ENCODE assay signal across 1 cellular context in the genomic region with DNA sequence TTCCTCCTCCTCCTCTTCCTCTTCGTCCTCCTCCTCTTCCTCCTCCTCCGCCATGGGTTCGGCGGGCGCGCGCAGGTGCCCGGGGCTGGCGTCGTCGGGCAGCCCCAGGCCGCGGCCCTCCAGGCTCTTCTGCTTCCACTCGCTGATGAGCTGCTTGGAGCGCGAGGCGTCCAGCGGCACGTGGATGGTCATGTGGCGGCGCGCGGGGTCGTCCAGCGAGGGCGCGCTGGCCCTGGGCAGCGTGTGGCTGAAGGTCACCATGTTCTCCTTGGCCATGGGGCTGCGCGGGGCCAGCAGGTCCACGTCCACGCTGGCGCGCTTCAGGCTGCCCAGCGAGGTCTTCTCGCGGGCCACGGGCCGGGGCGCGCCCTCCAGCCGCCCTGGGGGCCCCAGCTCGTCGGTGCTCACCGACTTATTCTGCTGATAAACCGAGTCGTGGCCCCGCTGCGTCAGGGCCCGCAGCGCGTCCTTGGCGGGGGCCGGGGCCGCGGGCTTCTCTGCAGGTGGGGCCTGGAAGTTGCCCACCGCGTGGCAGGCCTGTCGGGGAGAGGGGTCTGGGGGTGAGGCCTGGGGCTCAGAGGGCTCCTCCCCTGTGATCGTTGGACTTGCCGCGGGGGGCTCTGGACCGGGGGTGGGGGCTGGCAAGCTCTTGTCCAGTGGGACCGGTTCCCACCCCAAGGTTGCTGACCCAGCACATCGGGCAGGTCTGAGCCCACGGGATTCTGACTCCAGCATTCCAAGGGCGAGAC.
A peak's percentile ranks its signal among the peaks of the same experiment; 100 is the strongest.
TF ChIP-seq lines count a peak whose summit lies in the region.

No MANE protein-coding gene starts in this region.

TF ChIP-seq in K562, 482 proteins besides CTCF, POLR2A, EP300 and RAD21 (continues in another document):
- TF ChIP-seq ZFP1 (CRISPR knock-in tag; IDR thresholded peaks at IDR 0.05): no peak
- TF ChIP-seq, protein P1, sequence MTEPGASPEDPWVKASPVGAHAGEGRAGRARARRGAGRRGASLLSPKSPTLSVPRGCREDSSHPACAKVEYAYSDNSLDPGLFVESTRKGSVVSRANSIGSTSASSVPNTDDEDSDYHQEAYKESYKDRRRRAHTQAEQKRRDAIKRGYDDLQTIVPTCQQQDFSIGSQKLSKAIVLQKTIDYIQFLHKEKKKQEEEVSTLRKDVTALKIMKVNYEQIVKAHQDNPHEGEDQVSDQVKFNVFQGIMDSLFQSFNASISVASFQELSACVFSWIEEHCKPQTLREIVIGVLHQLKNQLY (CRISPR knock-in tag; conservative IDR thresholded peaks at IDR 0.05): no peak
- TF ChIP-seq, protein P2, sequence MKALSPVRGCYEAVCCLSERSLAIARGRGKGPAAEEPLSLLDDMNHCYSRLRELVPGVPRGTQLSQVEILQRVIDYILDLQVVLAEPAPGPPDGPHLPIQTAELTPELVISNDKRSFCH (CRISPR knock-in tag; IDR thresholded peaks at IDR 0.05): no peak
- TF ChIP-seq, protein P2 (tag; IDR thresholded peaks at IDR 0.05): no peak
- TF ChIP-seq, protein P3, sequence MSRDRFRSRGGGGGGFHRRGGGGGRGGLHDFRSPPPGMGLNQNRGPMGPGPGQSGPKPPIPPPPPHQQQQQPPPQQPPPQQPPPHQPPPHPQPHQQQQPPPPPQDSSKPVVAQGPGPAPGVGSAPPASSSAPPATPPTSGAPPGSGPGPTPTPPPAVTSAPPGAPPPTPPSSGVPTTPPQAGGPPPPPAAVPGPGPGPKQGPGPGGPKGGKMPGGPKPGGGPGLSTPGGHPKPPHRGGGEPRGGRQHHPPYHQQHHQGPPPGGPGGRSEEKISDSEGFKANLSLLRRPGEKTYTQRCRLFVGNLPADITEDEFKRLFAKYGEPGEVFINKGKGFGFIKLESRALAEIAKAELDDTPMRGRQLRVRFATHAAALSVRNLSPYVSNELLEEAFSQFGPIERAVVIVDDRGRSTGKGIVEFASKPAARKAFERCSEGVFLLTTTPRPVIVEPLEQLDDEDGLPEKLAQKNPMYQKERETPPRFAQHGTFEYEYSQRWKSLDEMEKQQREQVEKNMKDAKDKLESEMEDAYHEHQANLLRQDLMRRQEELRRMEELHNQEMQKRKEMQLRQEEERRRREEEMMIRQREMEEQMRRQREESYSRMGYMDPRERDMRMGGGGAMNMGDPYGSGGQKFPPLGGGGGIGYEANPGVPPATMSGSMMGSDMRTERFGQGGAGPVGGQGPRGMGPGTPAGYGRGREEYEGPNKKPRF (IDR thresholded peaks at IDR 0.05; ENCODE audit: low read depth, low read length): peak; percentile 69; the same call in 1 of the 2 replicates
- TF ChIP-seq ELF4 (CRISPR knock-in tag; IDR thresholded peaks at IDR 0.05): no peak
- TF ChIP-seq, protein P4, sequence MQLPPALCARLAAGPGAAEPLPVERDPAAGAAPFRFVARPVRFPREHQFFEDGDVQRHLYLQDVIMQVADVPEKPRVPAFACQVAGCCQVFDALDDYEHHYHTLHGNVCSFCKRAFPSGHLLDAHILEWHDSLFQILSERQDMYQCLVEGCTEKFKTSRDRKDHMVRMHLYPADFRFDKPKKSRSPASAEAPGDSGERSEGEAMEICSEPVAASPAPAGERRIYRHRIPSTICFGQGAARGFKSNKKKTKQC (CRISPR knock-in tag; IDR thresholded peaks at IDR 0.05): no peak
- TF ChIP-seq, protein P5, sequence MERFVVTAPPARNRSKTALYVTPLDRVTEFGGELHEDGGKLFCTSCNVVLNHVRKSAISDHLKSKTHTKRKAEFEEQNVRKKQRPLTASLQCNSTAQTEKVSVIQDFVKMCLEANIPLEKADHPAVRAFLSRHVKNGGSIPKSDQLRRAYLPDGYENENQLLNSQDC (CRISPR knock-in tag; IDR thresholded peaks at IDR 0.05): no peak
- TF ChIP-seq, protein P6, sequence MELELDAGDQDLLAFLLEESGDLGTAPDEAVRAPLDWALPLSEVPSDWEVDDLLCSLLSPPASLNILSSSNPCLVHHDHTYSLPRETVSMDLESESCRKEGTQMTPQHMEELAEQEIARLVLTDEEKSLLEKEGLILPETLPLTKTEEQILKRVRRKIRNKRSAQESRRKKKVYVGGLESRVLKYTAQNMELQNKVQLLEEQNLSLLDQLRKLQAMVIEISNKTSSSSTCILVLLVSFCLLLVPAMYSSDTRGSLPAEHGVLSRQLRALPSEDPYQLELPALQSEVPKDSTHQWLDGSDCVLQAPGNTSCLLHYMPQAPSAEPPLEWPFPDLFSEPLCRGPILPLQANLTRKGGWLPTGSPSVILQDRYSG (tag; conservative IDR thresholded peaks at IDR 0.05; ENCODE audit: low read depth): no peak
- TF ChIP-seq XRCC4 (IDR thresholded peaks at IDR 0.05; ENCODE audit: extremely low read depth, insufficient read depth, insufficient read length): no peak
- TF ChIP-seq, protein P7, sequence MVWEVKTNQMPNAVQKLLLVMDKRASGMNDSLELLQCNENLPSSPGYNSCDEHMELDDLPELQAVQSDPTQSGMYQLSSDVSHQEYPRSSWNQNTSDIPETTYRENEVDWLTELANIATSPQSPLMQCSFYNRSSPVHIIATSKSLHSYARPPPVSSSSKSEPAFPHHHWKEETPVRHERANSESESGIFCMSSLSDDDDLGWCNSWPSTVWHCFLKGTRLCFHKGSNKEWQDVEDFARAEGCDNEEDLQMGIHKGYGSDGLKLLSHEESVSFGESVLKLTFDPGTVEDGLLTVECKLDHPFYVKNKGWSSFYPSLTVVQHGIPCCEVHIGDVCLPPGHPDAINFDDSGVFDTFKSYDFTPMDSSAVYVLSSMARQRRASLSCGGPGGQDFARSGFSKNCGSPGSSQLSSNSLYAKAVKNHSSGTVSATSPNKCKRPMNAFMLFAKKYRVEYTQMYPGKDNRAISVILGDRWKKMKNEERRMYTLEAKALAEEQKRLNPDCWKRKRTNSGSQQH (CRISPR knock-in tag; IDR thresholded peaks at IDR 0.05): no peak
- TF ChIP-seq GABPB2 (CRISPR knock-in tag; conservative IDR thresholded peaks at IDR 0.05): no peak
- TF ChIP-seq, protein P8, sequence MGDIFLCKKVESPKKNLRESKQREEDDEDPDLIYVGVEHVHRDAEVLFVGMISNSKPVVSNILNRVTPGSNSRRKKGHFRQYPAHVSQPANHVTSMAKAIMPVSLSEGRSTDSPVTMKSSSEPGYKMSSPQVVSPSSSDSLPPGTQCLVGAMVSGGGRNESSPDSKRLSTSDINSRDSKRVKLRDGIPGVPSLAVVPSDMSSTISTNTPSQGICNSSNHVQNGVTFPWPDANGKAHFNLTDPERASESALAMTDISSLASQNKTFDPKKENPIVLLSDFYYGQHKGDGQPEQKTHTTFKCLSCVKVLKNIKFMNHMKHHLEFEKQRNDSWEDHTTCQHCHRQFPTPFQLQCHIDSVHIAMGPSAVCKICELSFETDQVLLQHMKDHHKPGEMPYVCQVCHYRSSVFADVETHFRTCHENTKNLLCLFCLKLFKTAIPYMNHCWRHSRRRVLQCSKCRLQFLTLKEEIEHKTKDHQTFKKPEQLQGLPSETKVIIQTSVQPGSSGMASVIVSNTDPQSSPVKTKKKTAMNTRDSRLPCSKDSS (IDR thresholded peaks at IDR 0.05; ENCODE audit: low read depth, partially characterized antibody): no peak
- TF ChIP-seq, protein P9, sequence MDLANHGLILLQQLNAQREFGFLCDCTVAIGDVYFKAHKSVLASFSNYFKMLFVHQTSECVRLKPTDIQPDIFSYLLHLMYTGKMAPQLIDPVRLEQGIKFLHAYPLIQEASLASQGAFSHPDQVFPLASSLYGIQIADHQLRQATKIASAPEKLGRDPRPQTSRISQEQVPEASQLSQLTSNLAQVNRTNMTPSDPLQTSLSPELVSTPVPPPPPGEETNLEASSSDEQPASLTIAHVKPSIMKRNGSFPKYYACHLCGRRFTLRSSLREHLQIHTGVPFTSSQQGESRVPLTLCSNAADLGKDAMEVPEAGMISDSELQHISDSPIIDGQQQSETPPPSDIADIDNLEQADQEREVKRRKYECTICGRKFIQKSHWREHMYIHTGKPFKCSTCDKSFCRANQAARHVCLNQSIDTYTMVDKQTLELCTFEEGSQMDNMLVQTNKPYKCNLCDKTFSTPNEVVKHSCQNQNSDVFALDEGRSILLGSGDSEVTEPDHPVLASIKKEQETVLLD (IDR thresholded peaks at IDR 0.05): no peak
- no peak for TF ChIP-seq CHD4 (IDR thresholded peaks at IDR 0.05; ENCODE audit: insufficient read depth, insufficient replicate concordance, low read depth, low read length, poor library complexity, severe bottlenecking)
- TF ChIP-seq MCM3 (IDR thresholded peaks at IDR 0.05): no peak
- TF ChIP-seq JUNB (CRISPR knock-in tag; conservative IDR thresholded peaks at IDR 0.05): no peak
- TF ChIP-seq, protein P10, sequence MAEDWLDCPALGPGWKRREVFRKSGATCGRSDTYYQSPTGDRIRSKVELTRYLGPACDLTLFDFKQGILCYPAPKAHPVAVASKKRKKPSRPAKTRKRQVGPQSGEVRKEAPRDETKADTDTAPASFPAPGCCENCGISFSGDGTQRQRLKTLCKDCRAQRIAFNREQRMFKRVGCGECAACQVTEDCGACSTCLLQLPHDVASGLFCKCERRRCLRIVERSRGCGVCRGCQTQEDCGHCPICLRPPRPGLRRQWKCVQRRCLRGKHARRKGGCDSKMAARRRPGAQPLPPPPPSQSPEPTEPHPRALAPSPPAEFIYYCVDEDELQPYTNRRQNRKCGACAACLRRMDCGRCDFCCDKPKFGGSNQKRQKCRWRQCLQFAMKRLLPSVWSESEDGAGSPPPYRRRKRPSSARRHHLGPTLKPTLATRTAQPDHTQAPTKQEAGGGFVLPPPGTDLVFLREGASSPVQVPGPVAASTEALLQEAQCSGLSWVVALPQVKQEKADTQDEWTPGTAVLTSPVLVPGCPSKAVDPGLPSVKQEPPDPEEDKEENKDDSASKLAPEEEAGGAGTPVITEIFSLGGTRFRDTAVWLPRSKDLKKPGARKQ (CRISPR knock-in tag; IDR thresholded peaks at IDR 0.05): no peak
- no peak for TF ChIP-seq ZNF212 (CRISPR knock-in tag; IDR thresholded peaks at IDR 0.05)
- TF ChIP-seq HNRNPL (IDR thresholded peaks at IDR 0.05; ENCODE audit: low read depth, low read length): peak; percentile 99
- no peak for TF ChIP-seq RBM15 (IDR thresholded peaks at IDR 0.05; ENCODE audit: insufficient read depth, low read length)
- peak; percentile 54 for TF ChIP-seq PRPF4 (IDR thresholded peaks at IDR 0.05; ENCODE audit: insufficient read depth, low read depth, low read length, poor library complexity, severe bottlenecking)
- TF ChIP-seq, protein P11, sequence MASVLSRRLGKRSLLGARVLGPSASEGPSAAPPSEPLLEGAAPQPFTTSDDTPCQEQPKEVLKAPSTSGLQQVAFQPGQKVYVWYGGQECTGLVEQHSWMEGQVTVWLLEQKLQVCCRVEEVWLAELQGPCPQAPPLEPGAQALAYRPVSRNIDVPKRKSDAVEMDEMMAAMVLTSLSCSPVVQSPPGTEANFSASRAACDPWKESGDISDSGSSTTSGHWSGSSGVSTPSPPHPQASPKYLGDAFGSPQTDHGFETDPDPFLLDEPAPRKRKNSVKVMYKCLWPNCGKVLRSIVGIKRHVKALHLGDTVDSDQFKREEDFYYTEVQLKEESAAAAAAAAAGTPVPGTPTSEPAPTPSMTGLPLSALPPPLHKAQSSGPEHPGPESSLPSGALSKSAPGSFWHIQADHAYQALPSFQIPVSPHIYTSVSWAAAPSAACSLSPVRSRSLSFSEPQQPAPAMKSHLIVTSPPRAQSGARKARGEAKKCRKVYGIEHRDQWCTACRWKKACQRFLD (CRISPR knock-in tag; IDR thresholded peaks at IDR 0.05): no peak
- TF ChIP-seq ESRRB (CRISPR knock-in tag; IDR thresholded peaks at IDR 0.05; ENCODE audit: borderline replicate concordance): no peak
- TF ChIP-seq PCBP2 (IDR thresholded peaks at IDR 0.05; ENCODE audit: low read depth, low read length, poor library complexity, severe bottlenecking): peak; percentile 28
- TF ChIP-seq ZNF431 (CRISPR knock-in tag; IDR thresholded peaks at IDR 0.05): no peak
- TF ChIP-seq, protein P12, sequence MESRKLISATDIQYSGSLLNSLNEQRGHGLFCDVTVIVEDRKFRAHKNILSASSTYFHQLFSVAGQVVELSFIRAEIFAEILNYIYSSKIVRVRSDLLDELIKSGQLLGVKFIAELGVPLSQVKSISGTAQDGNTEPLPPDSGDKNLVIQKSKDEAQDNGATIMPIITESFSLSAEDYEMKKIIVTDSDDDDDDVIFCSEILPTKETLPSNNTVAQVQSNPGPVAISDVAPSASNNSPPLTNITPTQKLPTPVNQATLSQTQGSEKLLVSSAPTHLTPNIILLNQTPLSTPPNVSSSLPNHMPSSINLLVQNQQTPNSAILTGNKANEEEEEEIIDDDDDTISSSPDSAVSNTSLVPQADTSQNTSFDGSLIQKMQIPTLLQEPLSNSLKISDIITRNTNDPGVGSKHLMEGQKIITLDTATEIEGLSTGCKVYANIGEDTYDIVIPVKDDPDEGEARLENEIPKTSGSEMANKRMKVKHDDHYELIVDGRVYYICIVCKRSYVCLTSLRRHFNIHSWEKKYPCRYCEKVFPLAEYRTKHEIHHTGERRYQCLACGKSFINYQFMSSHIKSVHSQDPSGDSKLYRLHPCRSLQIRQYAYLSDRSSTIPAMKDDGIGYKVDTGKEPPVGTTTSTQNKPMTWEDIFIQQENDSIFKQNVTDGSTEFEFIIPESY (CRISPR knock-in tag; IDR thresholded peaks at IDR 0.05): peak; percentile 88
- TF ChIP-seq SREBF2 (CRISPR knock-in tag; IDR thresholded peaks at IDR 0.05): no peak
- no peak for TF ChIP-seq MYC (IDR thresholded peaks at IDR 0.05; ENCODE audit: low read depth, low read length)
- no peak for TF ChIP-seq MYC (CRISPR knock-in tag; IDR thresholded peaks at IDR 0.05; ENCODE audit: borderline replicate concordance, low read depth)
- TF ChIP-seq POLR2G (IDR thresholded peaks at IDR 0.05; ENCODE audit: low read depth, low read length): peak; percentile 92
- peak; percentile 73; the same call in 1 of the 2 replicates for TF ChIP-seq PTBP1 (IDR thresholded peaks at IDR 0.05; ENCODE audit: low read depth, low read length)
- no peak for TF ChIP-seq MEIS2 (IDR thresholded peaks at IDR 0.05; ENCODE audit: partially characterized antibody)
- peak; percentile 63; the same call in 1 of the 2 replicates for TF ChIP-seq CBX1 (IDR thresholded peaks at IDR 0.05; ENCODE audit: low read depth)
- TF ChIP-seq C11orf30 (IDR thresholded peaks at IDR 0.05; ENCODE audit: low read depth): no peak
- TF ChIP-seq, protein P13, sequence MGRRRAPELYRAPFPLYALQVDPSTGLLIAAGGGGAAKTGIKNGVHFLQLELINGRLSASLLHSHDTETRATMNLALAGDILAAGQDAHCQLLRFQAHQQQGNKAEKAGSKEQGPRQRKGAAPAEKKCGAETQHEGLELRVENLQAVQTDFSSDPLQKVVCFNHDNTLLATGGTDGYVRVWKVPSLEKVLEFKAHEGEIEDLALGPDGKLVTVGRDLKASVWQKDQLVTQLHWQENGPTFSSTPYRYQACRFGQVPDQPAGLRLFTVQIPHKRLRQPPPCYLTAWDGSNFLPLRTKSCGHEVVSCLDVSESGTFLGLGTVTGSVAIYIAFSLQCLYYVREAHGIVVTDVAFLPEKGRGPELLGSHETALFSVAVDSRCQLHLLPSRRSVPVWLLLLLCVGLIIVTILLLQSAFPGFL (CRISPR knock-in tag; IDR thresholded peaks at IDR 0.05): no peak
- no peak for TF ChIP-seq SNRNP70 (optimal IDR thresholded peaks at IDR 0.05; ENCODE audit: low read depth, low read length)
- TF ChIP-seq MAFK (IDR thresholded peaks at IDR 0.05; ENCODE audit: low read length): no peak
- no peak for TF ChIP-seq RBBP5 (IDR thresholded peaks at IDR 0.05; ENCODE audit: borderline replicate concordance, insufficient read depth, low read length, poor library complexity, severe bottlenecking)
- no peak for TF ChIP-seq KHSRP (IDR thresholded peaks at IDR 0.05)
